ENCODE assay signal across 1 cellular context in the genomic region with DNA sequence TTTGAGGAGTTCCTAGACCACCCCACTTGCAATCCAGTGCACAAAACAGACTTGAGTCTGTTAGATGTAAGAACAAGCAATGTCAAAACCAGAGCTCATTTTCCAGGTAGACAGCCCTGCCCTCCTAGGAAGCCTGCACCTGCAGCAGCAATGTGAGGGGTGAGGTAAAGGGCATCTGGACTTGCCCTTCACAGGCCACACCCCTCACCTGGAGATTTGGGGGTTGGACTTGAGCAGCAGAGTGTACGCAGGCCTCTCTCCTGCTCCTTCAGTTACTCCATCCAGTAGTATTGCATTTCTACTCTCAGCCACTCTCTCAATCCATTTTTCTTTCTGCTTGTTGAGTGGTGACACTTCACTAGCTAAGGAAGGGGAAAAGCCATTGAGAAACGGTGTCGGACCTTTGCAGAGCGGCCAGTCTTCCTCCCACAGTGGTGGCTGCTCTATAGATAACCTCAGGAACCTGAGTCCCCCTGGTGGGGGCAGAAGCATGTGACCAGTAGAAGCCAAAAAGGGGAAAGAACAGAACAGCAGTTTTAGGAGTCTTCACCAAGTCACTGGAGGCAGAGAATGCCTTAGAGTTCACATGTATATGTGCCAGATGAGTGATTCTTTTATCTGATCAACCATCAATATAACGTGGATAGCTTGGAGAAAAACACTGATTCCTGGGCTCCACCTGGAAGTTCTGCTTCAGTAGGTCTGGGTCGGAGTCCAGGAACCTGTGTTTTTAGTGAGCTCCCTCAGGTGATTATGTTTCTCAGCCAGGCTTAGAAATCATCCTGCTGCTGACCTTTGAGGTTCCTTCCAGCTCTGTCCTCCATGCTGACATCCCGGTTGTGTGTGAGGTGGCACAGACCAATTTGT.
TF ChIP-seq lines count a peak whose summit lies in the region.

No MANE protein-coding gene starts in this region.

TF ChIP-seq in HepG2, 621 proteins besides CTCF, POLR2A, EP300 and RAD21:
- TF ChIP-seq STAG1 (CRISPR knock-in tag; IDR thresholded peaks at IDR 0.05), result peak; percentile 43; the same call in 1 of the 2 replicates
- TF ChIP-seq KLF6 (CRISPR knock-in tag; IDR thresholded peaks at IDR 0.05), result no peak
- TF ChIP-seq KLF9 (CRISPR knock-in tag; IDR thresholded peaks at IDR 0.05; ENCODE audit: low read depth), result 0 out of 2 replicates have a peak, but pooled peaks have one; percentile 5
- no peak for TF ChIP-seq ZNF550 (CRISPR knock-in tag; IDR thresholded peaks at IDR 0.05; ENCODE audit: borderline replicate concordance)
- peak; percentile 50 for TF ChIP-seq SMC3 (IDR thresholded peaks at IDR 0.05; ENCODE audit: low read length)
- 0 out of 2 replicates have a peak, but pooled peaks have one; percentile 24 for TF ChIP-seq CAMTA2 (CRISPR knock-in tag; IDR thresholded peaks at IDR 0.05; ENCODE audit: borderline replicate concordance)
- no peak for TF ChIP-seq HMGA1 (CRISPR knock-in tag; conservative IDR thresholded peaks at IDR 0.05)
- no peak for TF ChIP-seq SETDB1 (CRISPR knock-in tag; IDR thresholded peaks at IDR 0.05; ENCODE audit: borderline replicate concordance)
- TF ChIP-seq ZNF138 (CRISPR knock-in tag; IDR thresholded peaks at IDR 0.05; ENCODE audit: low read depth), result no peak
- no peak for TF ChIP-seq POLR2AphosphoS5 (IDR thresholded peaks at IDR 0.05; ENCODE audit: low read depth, low read length)
- peak; percentile 26 for TF ChIP-seq MED8 (CRISPR knock-in tag; IDR thresholded peaks at IDR 0.05; ENCODE audit: insufficient replicate concordance)
- no peak for TF ChIP-seq ZNF230 (CRISPR knock-in tag; IDR thresholded peaks at IDR 0.05)
- TF ChIP-seq, protein P1, sequence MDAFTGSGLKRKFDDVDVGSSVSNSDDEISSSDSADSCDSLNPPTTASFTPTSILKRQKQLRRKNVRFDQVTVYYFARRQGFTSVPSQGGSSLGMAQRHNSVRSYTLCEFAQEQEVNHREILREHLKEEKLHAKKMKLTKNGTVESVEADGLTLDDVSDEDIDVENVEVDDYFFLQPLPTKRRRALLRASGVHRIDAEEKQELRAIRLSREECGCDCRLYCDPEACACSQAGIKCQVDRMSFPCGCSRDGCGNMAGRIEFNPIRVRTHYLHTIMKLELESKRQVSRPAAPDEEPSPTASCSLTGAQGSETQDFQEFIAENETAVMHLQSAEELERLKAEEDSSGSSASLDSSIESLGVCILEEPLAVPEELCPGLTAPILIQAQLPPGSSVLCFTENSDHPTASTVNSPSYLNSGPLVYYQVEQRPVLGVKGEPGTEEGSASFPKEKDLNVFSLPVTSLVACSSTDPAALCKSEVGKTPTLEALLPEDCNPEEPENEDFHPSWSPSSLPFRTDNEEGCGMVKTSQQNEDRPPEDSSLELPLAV (CRISPR knock-in tag; conservative IDR thresholded peaks at IDR 0.05; ENCODE audit: low read depth), result no peak
- TF ChIP-seq ZNF3 (CRISPR knock-in tag; IDR thresholded peaks at IDR 0.05), result no peak
